8 cellular contexts compared by ENCODE assay signal in the genomic region with DNA sequence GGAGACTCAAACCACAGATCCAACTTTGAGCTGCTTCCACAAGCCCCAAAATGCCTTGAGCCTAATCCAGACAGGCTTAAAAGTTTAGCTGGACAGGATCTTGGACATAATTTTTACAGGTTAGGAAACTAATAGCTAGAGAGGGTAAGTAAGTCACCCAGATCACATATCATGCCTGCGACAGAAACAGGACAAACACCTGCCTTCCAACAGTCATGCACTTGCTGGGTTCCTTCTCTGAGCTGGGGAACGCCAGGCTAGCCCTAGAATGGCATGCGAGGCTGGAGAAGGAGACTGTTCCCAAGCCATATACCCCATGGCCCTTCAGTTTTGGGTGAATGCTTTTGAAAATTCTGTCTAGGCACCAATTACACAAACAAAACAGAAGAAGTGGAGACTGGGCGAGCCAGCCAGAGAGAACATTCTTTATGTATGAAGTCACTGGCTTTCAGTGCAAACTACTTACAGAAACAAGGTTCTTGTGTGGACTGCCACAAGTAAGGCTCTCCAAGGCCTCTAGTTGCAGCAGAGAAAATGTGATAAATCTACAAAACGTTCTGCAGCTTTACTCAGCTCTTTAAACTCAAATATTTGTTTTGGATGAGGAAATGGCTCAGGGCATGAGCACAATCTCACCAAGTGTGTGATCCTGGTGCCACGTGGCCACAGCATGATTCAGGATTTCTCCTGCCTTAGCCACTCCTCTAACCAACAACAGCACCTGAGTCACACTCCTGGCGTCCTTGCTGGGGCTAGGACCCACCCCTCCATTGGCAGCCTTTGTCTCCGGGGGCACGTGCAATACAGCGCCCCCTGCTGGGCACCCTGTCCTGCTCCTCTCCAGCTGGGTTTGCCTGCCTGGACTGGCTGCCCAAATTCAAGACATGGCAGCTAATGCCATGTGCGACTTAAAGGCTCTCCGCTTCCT.
DNase-seq lines count a peak whose midpoint lies in the region; ATAC-seq and TF ChIP-seq lines count a peak whose summit lies in the region.

No MANE protein-coding gene starts in this region.

- peaks cover 19% of the 10 kb centered on the region for H3K4me1 Mint-ChIP-seq in activated naive CD4-positive, alpha-beta T cell treated with anti-CD3 and anti-CD28 coated beads for 36 hours (ENCODE audit: low read depth)

- no peaks in the 10 kb centered on the region for H3K9me3 Mint-ChIP-seq in activated naive CD4-positive, alpha-beta T cell treated with anti-CD3 and anti-CD28 coated beads for 36 hours

- H3K27me3 Mint-ChIP-seq in activated naive CD4-positive, alpha-beta T cell treated with anti-CD3 and anti-CD28 coated beads for 36 hours (ENCODE audit: low read depth) = no peaks in the 10 kb centered on the region

- H3K27ac Mint-ChIP-seq in activated naive CD4-positive, alpha-beta T cell treated with anti-CD3 and anti-CD28 coated beads for 36 hours = no peak overlapping the region

- no peak overlapping the region for H3K9ac ChIP-seq in BLaER1 treated with 17β-estradiol and CSF1 and Interleukin-3, amounts not matched to agents 10 nM and 100 nM

- H3K27me3 ChIP-seq in BLaER1 treated with 17β-estradiol and CSF1 and Interleukin-3, amounts not matched to agents 10 nM and 100 nM = peaks cover 0 to 11% (median 0%) of the 10 kb centered on the region in 11 experiments; a peak in 4 of 22 replicates
- H3K27me3 ChIP-seq in prostate gland (replicated peaks; ENCODE audit: insufficient read depth) = no peaks in the 10 kb centered on the region

- no peak overlapping the region for H3K4me3 ChIP-seq in BLaER1 treated with 17β-estradiol and CSF1 and Interleukin-3, amounts not matched to agents 10 nM and 100 nM
- no peak overlapping the region for H3K4me3 ChIP-seq in HFF-Myc (replicated peaks; ENCODE audit: low read depth, low read length)
- H3K4me3 ChIP-seq in prostate gland = no peak overlapping the region
- no peak overlapping the region for H3K4me3 ChIP-seq in urinary bladder (ENCODE audit: low read depth, low read length)

- DNase-seq in HFF-Myc (ENCODE audit: extremely low read depth, low read depth) (peak; percentile 93), RKO (ENCODE audit: low spot score) (peak; percentile 96), Right ventricle myocardium superior (peak; percentile 55), prostate gland (ENCODE audit: low spot score) (peak; percentile 92)
- peak; percentile 75 for DNase-seq in activated naive CD4-positive, alpha-beta T cell treated with anti-CD3 and anti-CD28 coated beads for 36 hours

- TF ChIP-seq CTCF in HFF-Myc (IDR thresholded peaks at IDR 0.05; ENCODE audit: low read depth, low read length, missing control alignments) (peak; percentile 97), prostate gland (IDR thresholded peaks at IDR 0.05) (peak; percentile 70 to 92 (median 80))

- H3K27ac ChIP-seq in BLaER1 treated with 17β-estradiol and CSF1 and Interleukin-3, amounts not matched to agents 10 nM and 100 nM = no peak overlapping the region
- peak overlapping the region; percentile 75 to 76 for H3K27ac ChIP-seq in prostate gland
- H3K27ac ChIP-seq in urinary bladder (ENCODE audit: low read depth) = peak overlapping the region; percentile 79

- intact Hi-C loops in activated naive CD4-positive, alpha-beta T cell treated with anti-CD3 and anti-CD28 coated beads for 36 hours (cut with micrococcal nuclease) = loop anchor here (1.0 kb wide), 3 partner anchors 11 to 153 kb away; a partner anchor contains a TSS
- intact Hi-C loops in Right ventricle myocardium superior (cut with DNase I) (no loop called here), prostate gland (cut with DNase I) (loop anchor here (5.0 to 10.0 kb wide), 2 partner anchors 72 to 191 kb away; a partner anchor contains a TSS)

- peak; percentile 76 for ATAC-seq in Right ventricle myocardium superior (ENCODE audit: poor library complexity)
- ATAC-seq in GM18870 (IDR thresholded peaks at IDR 0.05; ENCODE audit: unreplicated experiment) = no peak

- WGBS in prostate gland = 14% methylated on average over 12 of the region's 12 CpGs
- WGBS in urinary bladder = 26% methylated on average over 12 of the region's 12 CpGs

- no peaks in the 10 kb centered on the region for H3K36me3 Mint-ChIP-seq in activated naive CD4-positive, alpha-beta T cell treated with anti-CD3 and anti-CD28 coated beads for 36 hours (ENCODE audit: low read depth)

- no peak overlapping the region for H3K4me3 Mint-ChIP-seq in activated naive CD4-positive, alpha-beta T cell treated with anti-CD3 and anti-CD28 coated beads for 36 hours

- H3K9me3 ChIP-seq in BLaER1 treated with 17β-estradiol and CSF1 and Interleukin-3, amounts not matched to agents 10 nM and 100 nM (replicated peaks in 1 of 11) = no peaks in the 10 kb centered on the region
- H3K9me3 ChIP-seq in prostate gland = no peaks in the 10 kb centered on the region

- CTCF ChIA-PET in activated naive CD4-positive, alpha-beta T cell treated with anti-CD3 and anti-CD28 coated beads for 36 hours (lab: Charles Lee) = interaction anchor here (0.6 to 6.4 kb wide), 27 partner anchors 9 to 416 kb away, joined by 3 to 62 read pairs (median 3); a partner anchor contains a TSS

- peak; percentile 21 for TF ChIP-seq POLR2A in prostate gland (IDR thresholded peaks at IDR 0.05)

- H4K20me1 ChIP-seq in BLaER1 treated with 17β-estradiol and CSF1 and Interleukin-3, amounts not matched to agents 10 nM and 100 nM = no peaks in the 10 kb centered on the region

- peaks cover 0 to 44% (median 31%) of the 10 kb centered on the region in 10 experiments; a peak in 18 of 20 replicates for H3K4me1 ChIP-seq in BLaER1 treated with 17β-estradiol and CSF1 and Interleukin-3, amounts not matched to agents 10 nM and 100 nM
- H3K4me1 ChIP-seq in prostate gland (replicated peaks) (peaks cover 12% of the 10 kb centered on the region), urinary bladder (ENCODE audit: insufficient read depth) (peaks cover 1% of the 10 kb centered on the region)

- H3K36me3 ChIP-seq in BLaER1 treated with 17β-estradiol and CSF1 and Interleukin-3, amounts not matched to agents 10 nM and 100 nM = no peaks in the 10 kb centered on the region
- no peaks in the 10 kb centered on the region for H3K36me3 ChIP-seq in prostate gland
- H3K36me3 ChIP-seq in urinary bladder (ENCODE audit: insufficient read depth) = no peaks in the 10 kb centered on the region

- peak overlapping the region in 9 of 11 experiments; percentile 20 to 70 (median 48); a peak in 17 of 22 replicates for H3K4me2 ChIP-seq in BLaER1 treated with 17β-estradiol and CSF1 and Interleukin-3, amounts not matched to agents 10 nM and 100 nM

Comparison
In these comparisons a context has a peak if more than half of its experiments do, and no peak if none do; other contexts are left out.
1. H3K27ac ChIP-seq: peak in prostate gland (2 of 2) and urinary bladder (single experiment); none in BLaER1 treated with 17β-estradiol and CSF1 and Interleukin-3, amounts not matched to agents 10 nM and 100 nM (0 of 11).
2. Peak in every context shown above with its lines, with median percentiles within 50 percentile points of each other: DNase-seq.